In genomic region chrX:133586443-133586842, GRCh38 we compare ENCODE assay signal across 18 cellular contexts.
DNase-seq lines count a peak whose midpoint lies in the region; ATAC-seq, FAIRE-seq and TF ChIP-seq lines count a peak whose summit lies in the region.
"Had no signal": no experiment of that assay in that cellular context is flagged by ENCODE, and none has a peak within 500 bp of the region (broad histone marks: within the 10 kb centered on the region; RNA-seq: fewer than 3 reads in every experiment).

No MANE protein-coding gene starts in this region.

- peak; percentile 55 for FAIRE-seq in HepG2 (lab: Jason Lieb, UNC)
- FAIRE-seq in bronchial epithelial cell (lab: Jason Lieb, UNC), result no peak
- FAIRE-seq: H54 had no signal

- H3K9me3 Mint-ChIP-seq in neural progenitor cell, result no peaks in the 10 kb centered on the region

- in situ Hi-C loops in HepG2 (cut with HindIII; ENCODE audit: extremely low pct_ligation_motif_present, low pct_unique_long_range_greater_than_20kb), result no loop called here

- H3K27ac ChIP-seq in HepG2 (ENCODE audit: extremely low read length, insufficient read depth, low read length) (peak overlapping the region; percentile 30), right lobe of liver (no peak overlapping the region), neural progenitor cell (no peak overlapping the region)
- H3K27ac ChIP-seq: HL-60 had no signal

- no peaks in the 10 kb centered on the region for H3F3A ChIP-seq in neural progenitor cell (ENCODE audit: low read depth)

- H3K9ac ChIP-seq in HepG2 (ENCODE audit: insufficient read depth, low read depth, low read length) (no peak overlapping the region), neural progenitor cell (no peak overlapping the region)

- WGBS in HepG2 (ENCODE audit: low lambda C conversion rate), result 75% methylated on average over 4 of the region's 4 CpGs
- 64% methylated on average over 4 of the region's 4 CpGs for WGBS in right lobe of liver (ENCODE audit: insufficient coverage, low coverage, low lambda C conversion rate, missing lambda C conversion rate)

- TF ChIP-seq EP300 in HepG2 (IDR thresholded peaks at IDR 0.05; ENCODE audit: low read depth in 2 of 2, low read length in 2 of 2) (no peak), HepG2 (CRISPR knock-in tag; IDR thresholded peaks at IDR 0.05; ENCODE audit: borderline replicate concordance) (no peak)

- peaks cover 24% of the 10 kb centered on the region; the same call in 1 of the 2 replicates for H4K20me1 ChIP-seq in HepG2 (ENCODE audit: insufficient read depth, low read length)
- no peaks in the 10 kb centered on the region for H4K20me1 ChIP-seq in neural progenitor cell (ENCODE audit: low read depth)

- CTCF ChIA-PET in HepG2 (lab: Yijun Ruan, JAX; ENCODE audit: low intra/inter-chr PET ratio, low total read pairs), result no interaction called here

- H2AFZ ChIP-seq in HepG2 (ENCODE audit: low read length), result no peak overlapping the region
- no peak overlapping the region for H2AFZ ChIP-seq in neural progenitor cell (replicated peaks)

- H3K4me1 Mint-ChIP-seq in neural progenitor cell, result no peaks in the 10 kb centered on the region

- H3K79me2 ChIP-seq in HepG2 (ENCODE audit: insufficient read depth, low read length), result no peaks in the 10 kb centered on the region
- no peaks in the 10 kb centered on the region for H3K79me2 ChIP-seq in neural progenitor cell (ENCODE audit: low read depth)

- H3K4me2 ChIP-seq in HepG2 (ENCODE audit: low read depth, low read length) (no peak overlapping the region), neural progenitor cell (no peak overlapping the region)

- H3K4me3 ChIP-seq in HepG2 (replicated peaks in 1 of 3; ENCODE audit: insufficient read depth in 1 of 3, low read depth in 2 of 3, low read length in 3 of 3) (no peak overlapping the region), right lobe of liver (no peak overlapping the region), bronchial epithelial cell (ENCODE audit: low read depth, low read length) (no peak overlapping the region), neural progenitor cell (no peak overlapping the region)

- no peaks in the 10 kb centered on the region for H3K36me3 Mint-ChIP-seq in neural progenitor cell

- H3K4me3 Mint-ChIP-seq in neural progenitor cell, result no peak overlapping the region

- TF ChIP-seq CTCF in HepG2 (CRISPR knock-in tag; IDR thresholded peaks at IDR 0.05) (no peak), right lobe of liver (IDR thresholded peaks at IDR 0.05) (no peak), bronchial epithelial cell (IDR thresholded peaks at IDR 0.05; ENCODE audit: insufficient read depth, low read length, severe bottlenecking) (no peak), neural progenitor cell (IDR thresholded peaks at IDR 0.05) (no peak)

- H3K9me3 ChIP-seq in HepG2 (ENCODE audit: low read length), result no peaks in the 10 kb centered on the region
- no peaks in the 10 kb centered on the region for H3K9me3 ChIP-seq in right lobe of liver
- H3K9me3 ChIP-seq in neural progenitor cell (ENCODE audit: low read depth), result no peaks in the 10 kb centered on the region

- intact Hi-C loops in HepG2 (cut with micrococcal nuclease; ENCODE audit: unreplicated experiment) (no loop called here), right lobe of liver (cut with DNase I) (no loop called here)

- POLR2A ChIA-PET in HepG2 (lab: Yijun Ruan, JAX), result no interaction called here

- no peak for TF ChIP-seq RAD21 in HepG2 (CRISPR knock-in tag; IDR thresholded peaks at IDR 0.05)

- H3K27ac Mint-ChIP-seq in neural progenitor cell, result no peak overlapping the region

- DNase-seq in HepG2 (ENCODE audit: low spot score) (peak; percentile 15), right lobe of liver (no peak), bronchial epithelial cell (ENCODE audit: low read depth) (peak; percentile 42), kidney tubule cell (ENCODE audit: low spot score) (peak; percentile 77), neural progenitor cell (ENCODE audit: low spot score) (no peak), UCSD-AML1 (lab: John Stamatoyannopoulos, UW; ENCODE audit: unreplicated experiment) (no peak), erythroblast (lab: John Stamatoyannopoulos, UW) (no peak)
- DNase-seq: 8988T, AML-193, DND-41, GF-D8, KBM-7, NCI-H1092, NCI-H1694 treated with DMSO at 0.1 percent for 48 hours, NCI-H446 had no signal

- BruUV-seq in HepG2 (replicated peaks; lab: Mats Ljungman, UMichigan), result no TSS peak

- ATAC-seq in HepG2 (no peak), right lobe of liver (no peak), GM21529 (IDR thresholded peaks at IDR 0.05; ENCODE audit: unreplicated experiment) (no peak)

- H3K36me3 ChIP-seq in HepG2 (replicated peaks in 1 of 2; ENCODE audit: control insufficient read depth in 1 of 2, insufficient read depth in 2 of 2, low read length in 2 of 2) (peaks cover 10 to 37% of the 10 kb centered on the region in 2 experiments), right lobe of liver (no peaks in the 10 kb centered on the region), bronchial epithelial cell (ENCODE audit: control insufficient read depth, insufficient read depth, low read length) (no peaks in the 10 kb centered on the region), neural progenitor cell (no peaks in the 10 kb centered on the region)

- TF ChIP-seq POLR2A in HepG2 (IDR thresholded peaks at IDR 0.05; ENCODE audit: insufficient read depth in 1 of 2, low read depth in 2 of 2, low read length in 2 of 2) (no peak), right lobe of liver (IDR thresholded peaks at IDR 0.05) (no peak), erythroblast (IDR thresholded peaks at IDR 0.05; ENCODE audit: low read length) (no peak)

- H3K27me3 ChIP-seq in HepG2 (ENCODE audit: control insufficient read depth in 1 of 2, insufficient read depth in 2 of 2, low read length in 2 of 2) (no peaks in the 10 kb centered on the region), right lobe of liver (no peaks in the 10 kb centered on the region), bronchial epithelial cell (ENCODE audit: control insufficient read depth, insufficient read depth, low read length) (no peaks in the 10 kb centered on the region), neural progenitor cell (no peaks in the 10 kb centered on the region)

- H3K27me3 Mint-ChIP-seq in neural progenitor cell (ENCODE audit: insufficient read depth, low read depth), result no peaks in the 10 kb centered on the region

- H3K4me1 ChIP-seq in HepG2 (ENCODE audit: insufficient read depth, low read length), result peaks cover 8% of the 10 kb centered on the region; the same call in 1 of the 2 replicates
- H3K4me1 ChIP-seq in right lobe of liver, result no peaks in the 10 kb centered on the region
- no peaks in the 10 kb centered on the region for H3K4me1 ChIP-seq in neural progenitor cell

TF ChIP-seq in HepG2, 621 proteins besides CTCF, POLR2A, EP300 and RAD21:
- no peak for TF ChIP-seq ZNF883 (CRISPR knock-in tag; IDR thresholded peaks at IDR 0.05; ENCODE audit: not compliant biosample characterization)
- peak; percentile 67 for TF ChIP-seq RBM22 (optimal IDR thresholded peaks at IDR 0.05; ENCODE audit: low read length)
- TF ChIP-seq ZNF770 (CRISPR knock-in tag; IDR thresholded peaks at IDR 0.05), result no peak
- TF ChIP-seq MTA3 (CRISPR knock-in tag; IDR thresholded peaks at IDR 0.05), result no peak
- TF ChIP-seq SOX13 (IDR thresholded peaks at IDR 0.05), result no peak
- 0 out of 4 replicates have a peak, but pooled peaks of 1 of the 2 experiments have one; percentile 10 for TF ChIP-seq SOX13 (CRISPR knock-in tag; conservative IDR thresholded peaks at IDR 0.05 in 1 of 2, IDR thresholded peaks at IDR 0.05 in 1 of 2)
- no peak for TF ChIP-seq REL (CRISPR knock-in tag; conservative IDR thresholded peaks at IDR 0.05)
- TF ChIP-seq, protein P1, sequence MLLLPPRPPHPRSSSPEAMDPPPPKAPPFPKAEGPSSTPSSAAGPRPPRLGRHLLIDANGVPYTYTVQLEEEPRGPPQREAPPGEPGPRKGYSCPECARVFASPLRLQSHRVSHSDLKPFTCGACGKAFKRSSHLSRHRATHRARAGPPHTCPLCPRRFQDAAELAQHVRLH (CRISPR knock-in tag; IDR thresholded peaks at IDR 0.05; ENCODE audit: borderline replicate concordance, low read depth), result no peak
- no peak for TF ChIP-seq TCF7L2 (IDR thresholded peaks at IDR 0.05; ENCODE audit: low read depth, low read length)
- no peak for TF ChIP-seq SATB2 (CRISPR knock-in tag; IDR thresholded peaks at IDR 0.05)
- peak; percentile 21; the same call in 1 of the 2 replicates for TF ChIP-seq SOX5 (CRISPR knock-in tag; IDR thresholded peaks at IDR 0.05; ENCODE audit: borderline replicate concordance)
- no peak for TF ChIP-seq SRF (IDR thresholded peaks at IDR 0.05; ENCODE audit: low read depth, low read length)

Comparison
In these comparisons a context has a peak if more than half of its experiments do, and no peak if none do; other contexts are left out.
1. DNase-seq: peak in HepG2 (single experiment), bronchial epithelial cell (single experiment) and kidney tubule cell (single experiment); none in right lobe of liver (0 of 3), neural progenitor cell (single experiment), UCSD-AML1 (single experiment) and erythroblast (0 of 2).